Comparison of ENCODE assay signal across 18 cellular contexts in the genomic region with DNA sequence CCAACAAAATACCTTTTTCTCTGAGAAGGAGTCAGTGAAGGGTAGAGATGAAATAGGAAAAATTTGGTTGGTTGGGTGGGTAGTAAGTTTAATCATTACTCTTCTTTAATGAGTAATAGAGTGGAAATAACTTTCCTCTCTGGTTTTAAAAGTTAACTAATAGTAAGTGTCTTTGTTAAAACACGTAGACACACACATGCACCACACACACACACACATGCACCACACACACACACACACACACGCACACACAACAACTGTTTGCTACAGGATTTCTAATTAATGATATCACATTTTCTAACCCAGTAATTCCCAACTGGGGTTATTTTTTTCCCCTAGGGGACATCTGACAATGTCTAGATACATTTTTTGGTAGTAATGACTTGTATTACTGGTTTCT.
"Had no signal": no experiment of that assay in that cellular context is flagged by ENCODE, and none has a peak within 500 bp of the region (broad histone marks: within the 10 kb centered on the region; RNA-seq: fewer than 3 reads in every experiment).

No MANE protein-coding gene starts in this region.

- ATAC-seq: activated CD8-positive, alpha-beta memory T cell treated with anti-CD3 and anti-CD28 coated beads, Interleukin-2, amount 10 ng/mL, durations not matched to agents 7 days and 5 days; activated T-cell treated with anti-CD3 and anti-CD28 coated beads, Interleukin-2, amount 50 U/mL, for 4 hours; right cardiac atrium had no signal

- H3K4me1 ChIP-seq: esophagus muscularis mucosa, suprapubic skin had no signal

- H3K9me3 ChIP-seq: suprapubic skin had no signal

- DNase-seq: activated CD4-positive, alpha-beta memory T cell treated with anti-CD3 and anti-CD28 coated beads for 36 hours; activated CD8-positive, alpha-beta memory T cell treated with anti-CD3 and anti-CD28 coated beads, Interleukin-2, amount 10 ng/mL, durations not matched to agents 7 days and 5 days; activated effector memory CD4-positive, alpha-beta T cell treated with anti-CD3 and anti-CD28 coated beads, Interleukin-2, amount 50 U/mL, for 16 hours; activated T-cell treated with anti-CD3 and anti-CD28 coated beads, Interleukin-2, amount 50 U/mL, for 4 hours; dorsolateral prefrontal cortex; kidney glomerular epithelial cell; mesendoderm; nephron progenitor cell; occipital lobe; right cardiac atrium; small intestine; stimulated activated CD4-positive, alpha-beta T cell treated with anti-CD3 and anti-CD28 coated beads, Interleukin-4, amount 100 ng/mL, for 4 hours; stimulated activated CD8-positive, alpha-beta memory T cell treated with anti-CD3 and anti-CD28 coated beads, Interleukin-4, amount 100 ng/mL, for 48 hours; T1000; trophoblast cell had no signal

- H3K27me3 ChIP-seq: cardiac muscle cell, esophagus muscularis mucosa, suprapubic skin had no signal

- H3K4me3 ChIP-seq: cardiac muscle cell, dorsolateral prefrontal cortex, esophagus muscularis mucosa, suprapubic skin had no signal

- H3K36me3 ChIP-seq: cardiac muscle cell, esophagus muscularis mucosa, suprapubic skin had no signal

- H3K27ac ChIP-seq: cardiac muscle cell, esophagus muscularis mucosa, suprapubic skin had no signal
